8 cellular contexts compared by ENCODE assay signal in genomic region chr17:8746501-8747236, GRCh38. TPM values are rescaled to one million over a fixed set of nuclear protein-coding genes. Genes with fewer than 3 reads are reported as not detected.
DNase-seq lines count a peak whose midpoint lies in the region; ATAC-seq and TF ChIP-seq lines count a peak whose summit lies in the region.

No MANE protein-coding gene starts in this region.

- peak overlapping the region; percentile 81 for H3K4me3 ChIP-seq in suprapubic skin

- H3K4me1 ChIP-seq in suprapubic skin, result peaks cover 18% of the 10 kb centered on the region

- no peaks in the 10 kb centered on the region for H3K9me3 ChIP-seq in suprapubic skin

- intact Hi-C loops in activated CD4-positive, alpha-beta memory T cell treated with anti-CD3 and anti-CD28 coated beads for 36 hours (cut with micrococcal nuclease), result loop anchor here (1.0 to 2.0 kb wide), 3 partner anchors 174 to 363 kb away; partner anchors contain the start of gene RPL26

- peaks cover 10% of the 10 kb centered on the region for H3K27me3 Mint-ChIP-seq in activated CD8-positive, alpha-beta memory T cell treated with anti-CD3 and anti-CD28 coated beads, Interleukin-2, amount 10 ng/mL, durations not matched to agents 7 days and 5 days
- H3K27me3 Mint-ChIP-seq in activated CD4-positive, alpha-beta memory T cell treated with anti-CD3 and anti-CD28 coated beads for 36 hours, result no peaks in the 10 kb centered on the region

- no peak for TF ChIP-seq EP300 in suprapubic skin (IDR thresholded peaks at IDR 0.05)

- H3K4me1 Mint-ChIP-seq in activated CD8-positive, alpha-beta memory T cell treated with anti-CD3 and anti-CD28 coated beads, Interleukin-2, amount 10 ng/mL, durations not matched to agents 7 days and 5 days, result peaks cover 8% of the 10 kb centered on the region
- H3K4me1 Mint-ChIP-seq in activated CD4-positive, alpha-beta memory T cell treated with anti-CD3 and anti-CD28 coated beads for 36 hours (ENCODE audit: low read depth), result peaks cover 6% of the 10 kb centered on the region

- no peak overlapping the region for H3K27ac ChIP-seq in suprapubic skin

- TF ChIP-seq CTCF in suprapubic skin (IDR thresholded peaks at IDR 0.05), result no peak

- no peaks in the 10 kb centered on the region for H3K36me3 Mint-ChIP-seq in activated CD8-positive, alpha-beta memory T cell treated with anti-CD3 and anti-CD28 coated beads, Interleukin-2, amount 10 ng/mL, durations not matched to agents 7 days and 5 days
- H3K36me3 Mint-ChIP-seq in activated CD4-positive, alpha-beta memory T cell treated with anti-CD3 and anti-CD28 coated beads for 36 hours, result no peaks in the 10 kb centered on the region

- 24% methylated on average over 6 of the region's 9 CpGs for WGBS in suprapubic skin

- TF ChIP-seq POLR2A in suprapubic skin (IDR thresholded peaks at IDR 0.05), result no peak

- H3K36me3 ChIP-seq in suprapubic skin, result no peaks in the 10 kb centered on the region

- H3K9me3 Mint-ChIP-seq in activated CD8-positive, alpha-beta memory T cell treated with anti-CD3 and anti-CD28 coated beads, Interleukin-2, amount 10 ng/mL, durations not matched to agents 7 days and 5 days (ENCODE audit: low read depth), result no peaks in the 10 kb centered on the region
- H3K9me3 Mint-ChIP-seq in activated CD4-positive, alpha-beta memory T cell treated with anti-CD3 and anti-CD28 coated beads for 36 hours, result no peaks in the 10 kb centered on the region

- peak; percentile 1 for ATAC-seq in activated CD8-positive, alpha-beta memory T cell treated with anti-CD3 and anti-CD28 coated beads, Interleukin-2, amount 10 ng/mL, durations not matched to agents 7 days and 5 days

- peak overlapping the region; percentile 92 for H3K27ac Mint-ChIP-seq in activated CD8-positive, alpha-beta memory T cell treated with anti-CD3 and anti-CD28 coated beads, Interleukin-2, amount 10 ng/mL, durations not matched to agents 7 days and 5 days
- no peak overlapping the region for H3K27ac Mint-ChIP-seq in activated CD4-positive, alpha-beta memory T cell treated with anti-CD3 and anti-CD28 coated beads for 36 hours

- DNase-seq in activated CD8-positive, alpha-beta memory T cell treated with anti-CD3 and anti-CD28 coated beads, Interleukin-2, amount 10 ng/mL, durations not matched to agents 7 days and 5 days, result no peak
- DNase-seq in activated CD8-positive, alpha-beta memory T cell treated with anti-CD3 and anti-CD28 coated beads, Interleukin-2, amount 50 U/mL, for 4 hours, result no peak
- no peak for DNase-seq in activated CD4-positive, alpha-beta memory T cell treated with anti-CD3 and anti-CD28 coated beads for 36 hours
- DNase-seq in iPS-NIHi11 (ENCODE audit: low spot score) (peak; percentile 39), suprapubic skin (ENCODE audit: low spot score in 2 of 2) (no peak), DMS114 treated with DMSO at 0.1 percent for 48 hours (lab: John Stamatoyannopoulos, UW; ENCODE audit: unreplicated experiment) (no peak), NAMALWA (ENCODE audit: low spot score) (no peak)
- no peak for DNase-seq in stimulated activated naive CD4-positive, alpha-beta T cell (lab: John Stamatoyannopoulos, UW)

- H3K27me3 ChIP-seq in suprapubic skin, result no peaks in the 10 kb centered on the region

- POLR2A ChIA-PET in activated CD4-positive, alpha-beta memory T cell treated with anti-CD3 and anti-CD28 coated beads for 36 hours (lab: Charles Lee), result interaction anchor here (1.2 to 2.0 kb wide), 2 partner anchors 337 to 363 kb away, joined by 3 to 6 read pairs; no protein-coding TSS in a partner anchor

- CTCF ChIA-PET in activated CD8-positive, alpha-beta memory T cell treated with anti-CD3 and anti-CD28 coated beads, Interleukin-2, amount 10 ng/mL, durations not matched to agents 7 days and 5 days (lab: Charles Lee), result interaction anchor here (0.6 to 3.1 kb wide), 31 partner anchors 8 to 725 kb away, joined by 3 to 30 read pairs (median 4); partner anchors contain the start of gene KRABD2
- CTCF ChIA-PET in activated CD4-positive, alpha-beta memory T cell treated with anti-CD3 and anti-CD28 coated beads for 36 hours (lab: Charles Lee), result interaction anchor here (0.5 to 3.8 kb wide), 23 partner anchors 8 to 676 kb away, joined by 3 to 63 read pairs (median 4); partner anchors contain the start of genes KRABD2, RPL26 and SLC25A35

- H3K4me3 Mint-ChIP-seq in activated CD8-positive, alpha-beta memory T cell treated with anti-CD3 and anti-CD28 coated beads, Interleukin-2, amount 10 ng/mL, durations not matched to agents 7 days and 5 days, result peak overlapping the region; percentile 84
- peak overlapping the region; percentile 80 for H3K4me3 Mint-ChIP-seq in activated CD4-positive, alpha-beta memory T cell treated with anti-CD3 and anti-CD28 coated beads for 36 hours

RNA-seq across cellular contexts. Expression of gene CCDC42, which starts 2.0 kb away (rescaled TPM):
- total RNA-seq in activated CD8-positive, alpha-beta memory T cell treated with anti-CD3 and anti-CD28 coated beads, Interleukin-2, amount 10 ng/mL, durations not matched to agents 7 days and 5 days, result 1 to 10 TPM in 1 of 2 experiments, under 1 TPM in 1; 0.42 to 1.1 TPM
- total RNA-seq in activated CD4-positive, alpha-beta memory T cell treated with anti-CD3 and anti-CD28 coated beads for 36 hours, result under 1 TPM; 0.14 to 0.36 TPM
- total RNA-seq in suprapubic skin, result not detected

RNA-seq across cellular contexts. Expression of gene SPDYE4, which starts 11.7 kb away (rescaled TPM):
- not detected for total RNA-seq in activated CD8-positive, alpha-beta memory T cell treated with anti-CD3 and anti-CD28 coated beads, Interleukin-2, amount 10 ng/mL, durations not matched to agents 7 days and 5 days
- total RNA-seq in activated CD4-positive, alpha-beta memory T cell treated with anti-CD3 and anti-CD28 coated beads for 36 hours, result not detected
- not detected for total RNA-seq in suprapubic skin

RNA-seq across cellular contexts. Expression of gene MFSD6L, which starts 52.5 kb away (rescaled TPM):
- under 1 TPM; 0.12 to 0.38 TPM for total RNA-seq in activated CD8-positive, alpha-beta memory T cell treated with anti-CD3 and anti-CD28 coated beads, Interleukin-2, amount 10 ng/mL, durations not matched to agents 7 days and 5 days
- not detected for total RNA-seq in activated CD4-positive, alpha-beta memory T cell treated with anti-CD3 and anti-CD28 coated beads for 36 hours
- 1 to 10 TPM in 1 of 4 donors, under 1 TPM in 3; 0.26 to 1.0 (median 0.65) TPM for total RNA-seq in suprapubic skin
